ENCODE assay signal across 8 cellular contexts in the genomic region with DNA sequence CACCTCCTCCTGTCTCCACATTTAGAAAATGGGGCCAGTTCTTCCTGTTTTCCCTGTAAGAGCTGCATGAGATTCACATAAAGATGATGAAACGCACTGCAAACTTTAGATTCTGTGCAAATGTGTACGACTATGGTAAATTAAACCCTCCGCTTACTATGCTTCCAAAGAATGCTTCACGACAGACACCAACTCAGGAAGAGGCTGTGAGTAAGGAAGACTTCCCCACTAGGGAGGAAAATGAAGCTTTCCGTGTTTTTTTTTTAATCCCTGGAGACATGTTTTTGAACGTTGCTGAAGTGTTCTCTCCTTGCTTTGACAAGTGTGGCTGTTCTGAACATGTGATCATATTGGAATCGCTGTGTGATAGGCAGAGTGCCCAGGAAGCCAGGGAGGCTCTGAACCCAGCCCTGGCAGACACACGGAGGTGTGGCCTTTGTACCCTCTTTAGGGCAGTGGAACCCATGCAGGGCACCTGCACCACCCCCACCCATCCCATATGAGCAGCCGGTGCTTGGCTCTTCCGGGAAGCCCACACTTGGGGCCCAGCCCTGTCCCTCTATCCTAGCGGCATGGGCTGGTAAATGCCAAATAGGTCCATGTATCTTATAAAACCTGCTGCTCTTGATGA. TPM values are rescaled to one million over a fixed set of nuclear protein-coding genes. Genes with fewer than 3 reads are reported as not detected.
A peak's percentile ranks its signal among the peaks of the same experiment; 100 is the strongest.
DNase-seq lines count a peak whose midpoint lies in the region; ATAC-seq, FAIRE-seq and TF ChIP-seq lines count a peak whose summit lies in the region.

No MANE protein-coding gene starts in this region.

- peak; percentile 47 for DNase-seq in activated CD4-positive, alpha-beta T cell treated with anti-CD3 and anti-CD28 coated beads for 48 hours
- no peak for DNase-seq in activated CD4-positive, alpha-beta T cell treated with anti-CD3 and anti-CD28 coated beads, Interleukin-2, amount 50 U/mL, for 1 hour
- DNase-seq in activated T-cell treated with anti-CD3 and anti-CD28 coated beads, Interleukin-2, amount 50 U/mL, for 4 hours = no peak
- no peak for DNase-seq in Right ventricle myocardium superior
- DNase-seq in thoracic aorta (ENCODE audit: low spot score) = no peak
- DNase-seq in GM12891 (ENCODE audit: insufficient read length, low spot score) = no peak
- DNase-seq in pons (ENCODE audit: low spot score) = no peak

- intact Hi-C loops in Right ventricle myocardium superior (cut with DNase I) = no loop called here

- no peaks in the 10 kb centered on the region for H3K27me3 Mint-ChIP-seq in activated T-cell treated with anti-CD3 and anti-CD28 coated beads, Interleukin-2, amount 50 U/mL, for 4 hours (ENCODE audit: low read depth)

- H3K27me3 ChIP-seq in thoracic aorta (replicated peaks; ENCODE audit: insufficient read depth) = no peaks in the 10 kb centered on the region

- H3K4me3 ChIP-seq in thoracic aorta = peak overlapping the region; percentile 25

- TF ChIP-seq POLR2A in GM12891 (IDR thresholded peaks at IDR 0.05; ENCODE audit: low read depth, low read length) = no peak

- H3K9me3 Mint-ChIP-seq in activated T-cell treated with anti-CD3 and anti-CD28 coated beads, Interleukin-2, amount 50 U/mL, for 4 hours = no peaks in the 10 kb centered on the region

- no peaks in the 10 kb centered on the region for H3K9me3 ChIP-seq in thoracic aorta

- no peaks in the 10 kb centered on the region for H3K36me3 ChIP-seq in thoracic aorta

- H3K4me3 Mint-ChIP-seq in activated T-cell treated with anti-CD3 and anti-CD28 coated beads, Interleukin-2, amount 50 U/mL, for 4 hours = peak overlapping the region; percentile 74

- H3K36me3 Mint-ChIP-seq in activated T-cell treated with anti-CD3 and anti-CD28 coated beads, Interleukin-2, amount 50 U/mL, for 4 hours (ENCODE audit: insufficient read depth) = no peaks in the 10 kb centered on the region

- TF ChIP-seq CTCF in thoracic aorta (IDR thresholded peaks at IDR 0.05) = no peak

- no peak for FAIRE-seq in GM12891 (lab: Jason Lieb, UNC)

- H3K4me1 Mint-ChIP-seq in activated T-cell treated with anti-CD3 and anti-CD28 coated beads, Interleukin-2, amount 50 U/mL, for 4 hours (ENCODE audit: low read depth) = peaks cover 81% of the 10 kb centered on the region

- peaks cover 39 to 65% of the 10 kb centered on the region in 2 donors for H3K4me1 ChIP-seq in thoracic aorta (ENCODE audit: control insufficient read depth in 1 of 2, low read depth in 2 of 2)

- H3K27ac ChIP-seq in thoracic aorta = peak overlapping the region in 1 of 2 donors; percentile 40

- ATAC-seq in activated T-cell treated with anti-CD3 and anti-CD28 coated beads, Interleukin-2, amount 50 U/mL, for 4 hours = no peak
- ATAC-seq in Right ventricle myocardium superior (ENCODE audit: poor library complexity) (peak; percentile 44), thoracic aorta (ENCODE audit: insufficient number of reproducible peaks, low FRiP score, low read depth) (no peak), GM19467 (IDR thresholded peaks at IDR 0.05; ENCODE audit: unreplicated experiment) (no peak)

TF ChIP-seq in GM12891, 5 proteins besides CTCF, POLR2A, EP300 and RAD21:
- no peak for TF ChIP-seq TAF1 (IDR thresholded peaks at IDR 0.05; ENCODE audit: low read depth, low read length)
- TF ChIP-seq PAX5 (IDR thresholded peaks at IDR 0.05; ENCODE audit: insufficient read depth, low read length, severe bottlenecking) = no peak
- TF ChIP-seq SPI1 (IDR thresholded peaks at IDR 0.05; ENCODE audit: low read depth, low read length) = no peak
- TF ChIP-seq POU2F2 (IDR thresholded peaks at IDR 0.05; ENCODE audit: low read depth, low read length) = no peak
- no peak for TF ChIP-seq POLR2AphosphoS5 (IDR thresholded peaks at IDR 0.05; ENCODE audit: low read depth, low read length)

RNA-seq across cellular contexts. Expression of a gene that starts 7.5 kb away (rescaled TPM):
- total RNA-seq in activated T-cell treated with anti-CD3 and anti-CD28 coated beads, Interleukin-2, amount 50 U/mL, for 4 hours = 10 to 100 TPM; 11.5 to 15.0 (median 12.9) TPM
- total RNA-seq in Right ventricle myocardium superior (15.1 TPM), thoracic aorta (10 to 100 TPM; 29.5 to 43.4 TPM)
- 2.6 TPM for polyA plus RNA-seq in GM12891 (2012; ENCODE audit: low read depth, missing spikeins)

RNA-seq across cellular contexts. Expression of a gene that starts 10.9 kb away (rescaled TPM):
- 10 to 100 TPM; 37.3 to 45.1 (median 40.7) TPM for total RNA-seq in activated T-cell treated with anti-CD3 and anti-CD28 coated beads, Interleukin-2, amount 50 U/mL, for 4 hours
- total RNA-seq in Right ventricle myocardium superior (85.4 TPM), thoracic aorta (10 to 100 TPM; 19.6 to 22.9 TPM)
- 35.0 TPM for polyA plus RNA-seq in GM12891 (2012; ENCODE audit: low read depth, missing spikeins)
